Comparison of ENCODE assay signal across 28 cellular contexts in the genomic region with DNA sequence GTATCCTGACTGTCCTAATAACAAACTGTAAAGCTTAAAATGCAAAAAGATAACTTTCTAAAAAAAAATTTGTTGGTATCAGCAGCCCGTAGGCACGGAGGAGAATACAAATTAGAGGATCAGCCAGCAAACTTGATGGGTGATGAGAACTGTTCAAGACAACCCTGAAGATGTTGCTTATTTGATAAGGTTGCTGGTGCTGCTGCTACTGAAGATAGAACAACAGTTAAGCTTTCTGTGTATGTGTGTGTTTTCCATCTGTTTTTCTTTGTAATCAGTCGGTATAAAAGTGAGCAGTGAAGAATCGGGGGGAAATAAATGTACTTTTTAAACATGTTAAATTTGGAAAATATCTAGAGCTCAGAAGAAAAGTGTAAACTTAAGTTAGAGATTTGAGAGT.
"Had no signal": no experiment of that assay in that cellular context is flagged by ENCODE, and none has a peak within 500 bp of the region (broad histone marks: within the 10 kb centered on the region; RNA-seq: fewer than 3 reads in every experiment).

No MANE protein-coding gene starts in this region.

- FAIRE-seq: astrocyte, endometrium, kidney had no signal

- DNase-seq: activated CD4-positive, alpha-beta memory T cell treated with anti-CD3 and anti-CD28 coated beads for 36 hours; activated CD4-positive, alpha-beta T cell treated with anti-CD3 and anti-CD28 coated beads, Interleukin-2, amount 10 ng/mL, durations not matched to agents 24 days and 14 days; activated CD4-positive, CD25-positive, alpha-beta regulatory T cell treated with anti-CD3 and anti-CD28 coated beads, Interleukin-2, amount 50 U/mL, for 72 hours; activated CD8-positive, alpha-beta memory T cell treated with anti-CD3 and anti-CD28 coated beads, Interleukin-2, amount 50 U/mL, for 4 hours; activated gamma-delta T cell treated with Interleukin-2 at 50 U/mL for 16 hours; activated naive CD4-positive, alpha-beta T cell treated with anti-CD3 and anti-CD28 coated beads, Interleukin-2, amount 50 U/mL, for 16 hours; activated T-cell treated with anti-CD3 and anti-CD28 coated beads, Interleukin-2, amount 50 U/mL, for 1 hour; amniotic stem cell; brain microvascular endothelial cell; caudate nucleus; dermis blood vessel endothelial cell; effector CD4-positive, alpha-beta T cell; gastrocnemius medialis; hippocampal formation; kidney; left colon; naive thymus-derived CD8-positive, alpha-beta T cell; right lobe of liver; stimulated activated CD4-positive, alpha-beta T cell treated with anti-CD3 and anti-CD28 coated beads, Interleukin-2, amount 100 ng/mL, for 48 hours; substantia nigra; T-helper 2 cell; uterus; WERI-Rb-1 had no signal

- H3K9me3 ChIP-seq: gastrocnemius medialis, right lobe of liver, uterus had no signal

- H3K27me3 ChIP-seq: brain microvascular endothelial cell, gastrocnemius medialis, right lobe of liver, uterus had no signal

- ATAC-seq: activated T-helper 17 cell treated with anti-CD3 and anti-CD28 coated beads, Interleukin-2, amount 50 U/mL, for 72 hours; gastrocnemius medialis; left colon; naive thymus-derived CD8-positive, alpha-beta T cell; right lobe of liver had no signal

- H3K4me3 ChIP-seq: gastrocnemius medialis, right lobe of liver, uterus had no signal

- H3K9me3 Mint-ChIP-seq: activated CD4-positive, alpha-beta memory T cell treated with anti-CD3 and anti-CD28 coated beads for 36 hours; activated CD4-positive, alpha-beta T cell treated with anti-CD3 and anti-CD28 coated beads, Interleukin-2, amount 10 ng/mL, durations not matched to agents 24 days and 14 days; activated T-helper 17 cell treated with anti-CD3 and anti-CD28 coated beads, Interleukin-2, amount 50 U/mL, for 72 hours; naive thymus-derived CD8-positive, alpha-beta T cell; stimulated activated naive CD8-positive, alpha-beta T cell treated with anti-CD3 and anti-CD28 coated beads, Interleukin-15, Interleukin-2, amounts not matched to agents 100 ng/mL and 50 ng/mL, for 24 hours; type B pancreatic cell had no signal

- H3K4me1 ChIP-seq: gastrocnemius medialis, right lobe of liver, uterus had no signal

- H3K27ac Mint-ChIP-seq: activated CD4-positive, alpha-beta memory T cell treated with anti-CD3 and anti-CD28 coated beads for 36 hours; activated CD4-positive, alpha-beta T cell treated with anti-CD3 and anti-CD28 coated beads, Interleukin-2, amount 10 ng/mL, durations not matched to agents 24 days and 14 days; activated T-helper 17 cell treated with anti-CD3 and anti-CD28 coated beads, Interleukin-2, amount 50 U/mL, for 72 hours; stimulated activated naive CD8-positive, alpha-beta T cell treated with anti-CD3 and anti-CD28 coated beads, Interleukin-15, Interleukin-2, amounts not matched to agents 100 ng/mL and 50 ng/mL, for 24 hours; type B pancreatic cell had no signal

- H3K36me3 ChIP-seq: brain microvascular endothelial cell had no signal

- H3K4me3 Mint-ChIP-seq: activated CD4-positive, alpha-beta memory T cell treated with anti-CD3 and anti-CD28 coated beads for 36 hours; activated CD4-positive, alpha-beta T cell treated with anti-CD3 and anti-CD28 coated beads, Interleukin-2, amount 10 ng/mL, durations not matched to agents 24 days and 14 days; activated T-helper 17 cell treated with anti-CD3 and anti-CD28 coated beads, Interleukin-2, amount 50 U/mL, for 72 hours; naive thymus-derived CD8-positive, alpha-beta T cell; stimulated activated naive CD8-positive, alpha-beta T cell treated with anti-CD3 and anti-CD28 coated beads, Interleukin-15, Interleukin-2, amounts not matched to agents 100 ng/mL and 50 ng/mL, for 24 hours; type B pancreatic cell had no signal

- H3K27me3 Mint-ChIP-seq: activated CD4-positive, alpha-beta memory T cell treated with anti-CD3 and anti-CD28 coated beads for 36 hours; activated T-helper 17 cell treated with anti-CD3 and anti-CD28 coated beads, Interleukin-2, amount 50 U/mL, for 72 hours; naive thymus-derived CD8-positive, alpha-beta T cell; stimulated activated naive CD8-positive, alpha-beta T cell treated with anti-CD3 and anti-CD28 coated beads, Interleukin-15, Interleukin-2, amounts not matched to agents 100 ng/mL and 50 ng/mL, for 24 hours; type B pancreatic cell had no signal

- H3K27ac ChIP-seq: brain microvascular endothelial cell, gastrocnemius medialis, right lobe of liver, uterus, WERI-Rb-1 had no signal
